17 cellular contexts compared by ENCODE assay signal in the genomic region with DNA sequence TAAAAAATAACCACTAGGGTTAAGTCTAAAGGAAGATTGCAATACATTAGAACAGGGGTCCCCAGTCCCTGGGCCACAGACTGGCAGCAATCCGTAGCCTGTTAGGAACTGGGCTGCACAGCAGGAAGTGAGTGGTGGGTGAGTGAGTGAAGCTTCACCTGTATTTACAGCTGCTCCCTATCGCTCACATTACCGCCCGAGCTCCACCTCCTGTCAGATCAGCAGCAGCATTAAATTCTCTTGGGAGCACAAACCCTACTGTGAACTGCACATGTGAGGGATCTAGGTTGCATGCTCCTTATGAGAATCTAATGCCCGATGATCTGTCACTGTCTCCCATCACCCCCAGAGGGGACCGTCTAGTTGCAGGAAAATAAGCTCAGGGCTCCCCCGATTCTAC. TPM values are rescaled to one million over a fixed set of nuclear protein-coding genes. Genes with fewer than 3 reads are reported as not detected.
"Had no signal": no experiment of that assay in that cellular context is flagged by ENCODE, and none has a peak within 500 bp of the region (broad histone marks: within the 10 kb centered on the region; RNA-seq: fewer than 3 reads in every experiment).

No MANE protein-coding gene starts in this region.

- H3K79me2 ChIP-seq: parathyroid adenoma had no signal

- H2AFZ ChIP-seq: parathyroid adenoma had no signal

- DNase-seq: cortex of kidney; effector CD4-positive, alpha-beta T cell; hypothalamus; immature natural killer cell; mucosa of descending colon; naive B cell; spleen; stimulated activated CD4-positive, alpha-beta T cell treated with anti-CD3 and anti-CD28 coated beads, Interleukin-4, amount 100 ng/mL, for 4 hours; stimulated activated naive B cell treated with anti-CD40 and anti-IgM and Interleukin-4, amounts not matched to agents 10 μg/mL and 1 μg/mL and 100 μg/mL, for 72 hours; transverse colon; upper lobe of right lung had no signal

- H3K9me3 ChIP-seq: mucosa of descending colon, neutrophil, spleen, transverse colon, upper lobe of right lung, uterus had no signal

- H3K36me3 ChIP-seq: neutrophil, spleen, transverse colon, uterus had no signal

- H3K27ac ChIP-seq: neutrophil, parathyroid adenoma, skin epidermis, spleen, transverse colon, upper lobe of right lung, uterus had no signal

- H3K4me1 ChIP-seq: parathyroid adenoma, uterus had no signal

- H3K27me3 ChIP-seq: neutrophil, spleen, transverse colon, upper lobe of right lung, uterus had no signal

- H3K4me3 ChIP-seq: lung, mucosa of descending colon, skin epidermis, spleen, transverse colon, upper lobe of right lung, uterus had no signal

RNA-seq across cellular contexts. Expression of a gene that starts 15.5 kb away (rescaled TPM):
- total RNA-seq: natural killer cell treated with Interleukin-12 subunit alpha and Interleukin-12 subunit beta and Interleukin-15 and Interleukin-18, amount 100 ng/mL, for 72 hours had no signal
